In genomic region chr16:87490091-87490798, GRCh38 we compare ENCODE assay signal across 8 cellular contexts. TPM values are rescaled to one million over a fixed set of nuclear protein-coding genes. Genes with fewer than 3 reads are reported as not detected.
DNase-seq lines count a peak whose midpoint lies in the region; ATAC-seq and TF ChIP-seq lines count a peak whose summit lies in the region.
"Had no signal": no experiment of that assay in that cellular context is flagged by ENCODE, and none has a peak within 500 bp of the region (broad histone marks: within the 10 kb centered on the region; RNA-seq: fewer than 3 reads in every experiment).

No MANE protein-coding gene starts in this region.

- peak overlapping the region; percentile 84 for H3K4me3 Mint-ChIP-seq in HFFc6
- H3K4me3 Mint-ChIP-seq in activated T-helper 1 cell treated with anti-CD3 and anti-CD28 coated beads, Interleukin-12 subunit alpha, Interleukin-12 subunit beta, Interleukin-2, Interleukin-4 antibody, amounts not matched to agents 30 ng/mL and 10 ng/mL and 1 ng/mL, durations not matched to agents 14 hours and 24 hours and 36 hours, result peak overlapping the region; percentile 81

- H3K4me1 ChIP-seq in iPS-20b (ENCODE audit: insufficient read depth, low read length), result peaks cover 12% of the 10 kb centered on the region; the same call in 1 of the 2 replicates

- H3K9me3 Mint-ChIP-seq in HFFc6, result no peaks in the 10 kb centered on the region
- no peaks in the 10 kb centered on the region for H3K9me3 Mint-ChIP-seq in activated T-helper 1 cell treated with anti-CD3 and anti-CD28 coated beads, Interleukin-12 subunit alpha, Interleukin-12 subunit beta, Interleukin-2, Interleukin-4 antibody, amounts not matched to agents 30 ng/mL and 10 ng/mL and 1 ng/mL, durations not matched to agents 14 hours and 24 hours and 36 hours

- H3K9ac ChIP-seq in iPS-20b (ENCODE audit: low read depth, low read length), result no peak overlapping the region

- no peak for TF ChIP-seq CTCF in HFFc6 (IDR thresholded peaks at IDR 0.05)

- no peaks in the 10 kb centered on the region for H3K36me3 ChIP-seq in iPS-20b (ENCODE audit: insufficient read depth, low read depth, low read length)

- no peaks in the 10 kb centered on the region for H3K36me3 Mint-ChIP-seq in HFFc6 (ENCODE audit: low read depth)
- peaks cover 4% of the 10 kb centered on the region for H3K36me3 Mint-ChIP-seq in activated T-helper 1 cell treated with anti-CD3 and anti-CD28 coated beads, Interleukin-12 subunit alpha, Interleukin-12 subunit beta, Interleukin-2, Interleukin-4 antibody, amounts not matched to agents 30 ng/mL and 10 ng/mL and 1 ng/mL, durations not matched to agents 14 hours and 24 hours and 36 hours (ENCODE audit: low read depth)

- no peak overlapping the region for H3K27ac ChIP-seq in iPS-20b (ENCODE audit: low read length)

- H3K4me1 Mint-ChIP-seq in HFFc6 (ENCODE audit: low read depth), result peaks cover 68% of the 10 kb centered on the region
- H3K4me1 Mint-ChIP-seq in activated T-helper 1 cell treated with anti-CD3 and anti-CD28 coated beads, Interleukin-12 subunit alpha, Interleukin-12 subunit beta, Interleukin-2, Interleukin-4 antibody, amounts not matched to agents 30 ng/mL and 10 ng/mL and 1 ng/mL, durations not matched to agents 14 hours and 24 hours and 36 hours (ENCODE audit: low read depth), result peaks cover 49% of the 10 kb centered on the region

- H3K27me3 ChIP-seq in iPS-20b (ENCODE audit: insufficient read depth, low read length), result peaks cover 10% of the 10 kb centered on the region; the same call in 1 of the 2 replicates

- peaks cover 2% of the 10 kb centered on the region; the same call in 1 of the 2 replicates for H3K27me3 Mint-ChIP-seq in HFFc6 (ENCODE audit: insufficient read depth)
- peaks cover 26% of the 10 kb centered on the region for H3K27me3 Mint-ChIP-seq in activated T-helper 1 cell treated with anti-CD3 and anti-CD28 coated beads, Interleukin-12 subunit alpha, Interleukin-12 subunit beta, Interleukin-2, Interleukin-4 antibody, amounts not matched to agents 30 ng/mL and 10 ng/mL and 1 ng/mL, durations not matched to agents 14 hours and 24 hours and 36 hours (ENCODE audit: insufficient read depth)

- H3K4me3 ChIP-seq in iPS-20b (ENCODE audit: low read length), result peak overlapping the region; percentile 67

- intact Hi-C loops in activated T-helper 1 cell treated with anti-CD3 and anti-CD28 coated beads, Interleukin-12 subunit alpha, Interleukin-12 subunit beta, Interleukin-2, Interleukin-4 antibody, amounts not matched to agents 30 ng/mL and 10 ng/mL and 1 ng/mL, durations not matched to agents 14 hours and 24 hours and 36 hours (cut with micrococcal nuclease), result loop anchor here (10.0 kb wide), 1 partner anchor 385 kb away; no protein-coding TSS in a partner anchor

- peak overlapping the region; percentile 62 for H3K27ac Mint-ChIP-seq in HFFc6
- H3K27ac Mint-ChIP-seq in activated T-helper 1 cell treated with anti-CD3 and anti-CD28 coated beads, Interleukin-12 subunit alpha, Interleukin-12 subunit beta, Interleukin-2, Interleukin-4 antibody, amounts not matched to agents 30 ng/mL and 10 ng/mL and 1 ng/mL, durations not matched to agents 14 hours and 24 hours and 36 hours, result peak overlapping the region; percentile 9

- no peak for ATAC-seq in stimulated activated naive CD8-positive, alpha-beta T cell treated with anti-CD3 and anti-CD28 coated beads, Interleukin-15, Interleukin-2, amounts not matched to agents 100 U/mL and 50 U/mL, for 24 hours
- ATAC-seq in left lobe of liver, result no peak
- no peak for ATAC-seq in HG03457 (IDR thresholded peaks at IDR 0.05; ENCODE audit: unreplicated experiment)
- ATAC-seq in GM18907 (IDR thresholded peaks at IDR 0.05; ENCODE audit: unreplicated experiment), result no peak

- DNase-seq in HFFc6, result no peak
- no peak for DNase-seq in activated T-helper 1 cell treated with anti-CD3 and anti-CD28 coated beads, Interleukin-12 subunit alpha, Interleukin-12 subunit beta, Interleukin-2, Interleukin-4 antibody, amounts not matched to agents 30 ng/mL and 10 ng/mL and 1 ng/mL, durations not matched to agents 14 hours and 24 hours and 36 hours (ENCODE audit: low spot score)
- DNase-seq in stimulated activated naive CD8-positive, alpha-beta T cell treated with anti-CD3 and anti-CD28 coated beads, Interleukin-15, Interleukin-2, amounts not matched to agents 100 U/mL and 50 U/mL, for 24 hours, result peak; percentile 11
- DNase-seq in left lobe of liver (ENCODE audit: low spot score), result no peak
- DNase-seq: SW 1271 had no signal

- H3K9me3 ChIP-seq in iPS-20b (ENCODE audit: insufficient read depth, low read depth, low read length), result no peaks in the 10 kb centered on the region

RNA-seq across cellular contexts. Expression of gene ZCCHC14, which starts 2.6 kb away (rescaled TPM):
- total RNA-seq in HFFc6 (2021; fragmentation: NEBNext Ultra II Directional; extraction: Animal tissue kit (Norgen Biotek cat#: 25700)), result 10 to 100 TPM; 10.6 to 13.7 (median 13.3) TPM
- total RNA-seq in activated T-helper 1 cell treated with anti-CD3 and anti-CD28 coated beads, Interleukin-12 subunit alpha, Interleukin-12 subunit beta, Interleukin-2, Interleukin-4 antibody, amounts not matched to agents 30 ng/mL and 10 ng/mL and 1 ng/mL, durations not matched to agents 14 hours and 24 hours and 36 hours, result 9.9 and 11.0 TPM in 2 replicates
- 19.3 TPM for total RNA-seq in left lobe of liver
